Comparison of ENCODE assay signal across 10 cellular contexts in genomic region chr20:50594591-50595432, GRCh38.
A peak's percentile ranks its signal among the peaks of the same experiment; 100 is the strongest.
DNase-seq lines count a peak whose midpoint lies in the region; ATAC-seq and TF ChIP-seq lines count a peak whose summit lies in the region.
"Had no signal": no experiment of that assay in that cellular context is flagged by ENCODE, and none has a peak within 500 bp of the region (broad histone marks: within the 10 kb centered on the region; RNA-seq: fewer than 3 reads in every experiment).

No MANE protein-coding gene starts in this region.

- peak overlapping the region in 8 of 11 experiments; percentile 2 to 55 (median 22); a peak in 11 of 22 replicates for H3K4me2 ChIP-seq in BLaER1 treated with 17β-estradiol and CSF1 and Interleukin-3, amounts not matched to agents 10 nM and 100 nM
- no peak overlapping the region for H3K4me2 ChIP-seq in PC-3 (ENCODE audit: low read length)

- no peak overlapping the region; a peak in 1 of 22 replicates for H3K27ac ChIP-seq in BLaER1 treated with 17β-estradiol and CSF1 and Interleukin-3, amounts not matched to agents 10 nM and 100 nM
- no peak overlapping the region for H3K27ac ChIP-seq in PC-3 (ENCODE audit: low read length)
- H3K27ac ChIP-seq: epithelial cell of prostate had no signal

- H3K27me3 ChIP-seq in BLaER1 treated with 17β-estradiol and CSF1 and Interleukin-3, amounts not matched to agents 10 nM and 100 nM: no peaks in the 10 kb centered on the region
- H3K27me3 ChIP-seq in PC-3 (ENCODE audit: low read length): no peaks in the 10 kb centered on the region

- POLR2A ChIA-PET in PC-3 (lab: Charles Lee; ENCODE audit: unreplicated experiment): no interaction called here

- H3K4me1 ChIP-seq in BLaER1 treated with 17β-estradiol and CSF1 and Interleukin-3, amounts not matched to agents 10 nM and 100 nM: peaks cover 8 to 40% (median 22%) of the 10 kb centered on the region in 10 experiments; a peak in 17 of 20 replicates
- no peaks in the 10 kb centered on the region for H3K4me1 ChIP-seq in PC-3 (ENCODE audit: insufficient read depth, low read length)

- peak overlapping the region in 3 of 11 experiments; percentile 4 to 29 (median 20); a peak in 4 of 22 replicates for H3K9ac ChIP-seq in BLaER1 treated with 17β-estradiol and CSF1 and Interleukin-3, amounts not matched to agents 10 nM and 100 nM
- H3K9ac ChIP-seq in PC-3 (ENCODE audit: low read length): no peak overlapping the region

- H3K79me2 ChIP-seq in PC-3 (ENCODE audit: low read length): no peaks in the 10 kb centered on the region

- DNase-seq in ELR (ENCODE audit: low read depth) (peak; percentile 26), PC-3 (no peak), iPS-NIHi7 (ENCODE audit: extremely low spot score) (peak; percentile 45), NCI-H524 treated with DMSO at 0.1 percent for 48 hours (lab: John Stamatoyannopoulos, UW) (no peak), midbrain (lab: John Stamatoyannopoulos, UW) (no peak), middle frontal gyrus (ENCODE audit: extremely low spot score, low spot score) (no peak), H4 (ENCODE audit: low spot score) (no peak)
- DNase-seq: NCI-H1092 had no signal

- H3K4me3 ChIP-seq in BLaER1 treated with 17β-estradiol and CSF1 and Interleukin-3, amounts not matched to agents 10 nM and 100 nM: no peak overlapping the region
- H3K4me3 ChIP-seq in PC-3 (ENCODE audit: low read length): no peak overlapping the region

- H2AFZ ChIP-seq in PC-3 (ENCODE audit: low read length): no peak overlapping the region

- H3K9me3 ChIP-seq in BLaER1 treated with 17β-estradiol and CSF1 and Interleukin-3, amounts not matched to agents 10 nM and 100 nM (replicated peaks in 1 of 11): no peaks in the 10 kb centered on the region
- no peaks in the 10 kb centered on the region for H3K9me3 ChIP-seq in PC-3 (ENCODE audit: low read length)

- H3F3A ChIP-seq in PC-3 (ENCODE audit: low read length, unreplicated experiment): no peaks in the 10 kb centered on the region

- H3K36me3 ChIP-seq in BLaER1 treated with 17β-estradiol and CSF1 and Interleukin-3, amounts not matched to agents 10 nM and 100 nM: peaks cover 0 to 10% (median 6%) of the 10 kb centered on the region in 11 experiments; a peak in 11 of 22 replicates
- H3K36me3 ChIP-seq in PC-3 (ENCODE audit: low read depth, low read length): no peaks in the 10 kb centered on the region

- no TSS peak for BruUV-seq in PC-3 (replicated peaks; lab: Mats Ljungman, UMichigan)

- H4K20me1 ChIP-seq in BLaER1 treated with 17β-estradiol and CSF1 and Interleukin-3, amounts not matched to agents 10 nM and 100 nM: peaks cover 0 to 29% (median 0%) of the 10 kb centered on the region in 11 experiments; a peak in 5 of 22 replicates
- no peaks in the 10 kb centered on the region for H4K20me1 ChIP-seq in PC-3 (ENCODE audit: low read length)

- CTCF ChIA-PET in PC-3 (lab: Charles Lee): interaction anchor here (0.9 kb wide), 1 partner anchor 154 kb away, joined by 3 read pairs; no protein-coding TSS in a partner anchor

- no peak for TF ChIP-seq CTCF in PC-3 (conservative IDR thresholded peaks at IDR 0.05; ENCODE audit: low read depth, low read length)

- intact Hi-C loops in PC-3 (cut with micrococcal nuclease): no loop called here

- ATAC-seq in PC-3: peak; percentile 14

- H3K9me2 ChIP-seq in PC-3 (replicated peaks; ENCODE audit: low read length): no peaks in the 10 kb centered on the region

Comparison
In these comparisons a context has a peak if more than half of its experiments do, and no peak if none do; other contexts are left out.
1. DNase-seq: peak in ELR (single experiment) and iPS-NIHi7 (single experiment); none in PC-3 (single experiment), NCI-H524 treated with DMSO at 0.1 percent for 48 hours (single experiment), midbrain (single experiment), middle frontal gyrus (single experiment) and H4 (single experiment).